Comparison of ENCODE assay signal across 1 cellular context in the genomic region with DNA sequence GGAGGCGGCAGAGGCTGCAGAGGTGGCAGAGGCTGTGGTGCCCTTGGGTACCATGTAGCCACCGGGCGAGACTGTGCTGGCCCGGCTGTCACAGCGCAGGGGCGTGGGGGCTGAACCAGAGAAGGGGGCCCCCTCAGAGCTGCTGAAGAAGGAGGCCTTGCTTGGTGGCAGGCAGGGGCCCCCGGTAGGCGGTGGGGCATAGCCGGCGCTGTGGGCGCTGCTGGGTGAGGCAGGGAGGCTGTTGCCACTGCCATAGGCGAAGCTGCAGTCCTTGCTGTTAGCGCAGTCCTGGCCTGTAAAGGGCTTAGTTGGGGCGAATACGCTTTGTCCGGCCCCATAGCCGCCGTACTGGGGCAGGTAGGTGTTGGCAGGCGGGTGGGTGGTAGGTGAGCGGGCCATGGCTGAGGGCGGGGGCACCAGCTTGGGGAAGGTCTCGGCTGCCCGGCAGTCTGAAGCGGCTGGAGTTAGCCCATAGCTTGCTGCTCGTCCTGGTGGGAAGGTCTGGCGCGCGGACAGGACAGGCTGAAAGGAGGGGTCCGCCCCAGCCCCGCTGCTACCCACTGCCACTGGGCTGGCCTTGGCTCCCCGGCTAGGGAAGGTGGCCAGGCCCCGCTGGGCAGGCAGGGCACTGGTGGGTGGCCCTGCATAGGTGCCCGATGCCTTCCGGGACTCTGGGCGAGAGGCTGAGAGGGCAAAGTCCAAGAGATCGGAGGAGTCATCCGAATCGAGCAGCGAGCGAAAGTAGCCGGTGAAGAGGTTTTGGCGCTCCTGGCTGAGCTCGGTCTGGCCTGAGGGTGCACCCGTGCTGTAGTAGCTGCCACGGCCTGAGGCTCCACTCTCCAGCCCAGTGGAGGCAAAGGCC.
A peak's percentile ranks its signal among the peaks of the same experiment; 100 is the strongest.
TF ChIP-seq lines count a peak whose summit lies in the region.

No MANE protein-coding gene starts in this region.

TF ChIP-seq in K562, 482 proteins besides CTCF, POLR2A, EP300 and RAD21:
- TF ChIP-seq RBM22 (IDR thresholded peaks at IDR 0.05; ENCODE audit: low read depth, low read length, poor library complexity, severe bottlenecking): peak; percentile 9
- peak; percentile 3; the same call in 1 of the 2 replicates for TF ChIP-seq POLR2G (IDR thresholded peaks at IDR 0.05; ENCODE audit: low read depth, low read length)
- TF ChIP-seq MTA3 (IDR thresholded peaks at IDR 0.05; ENCODE audit: borderline replicate concordance): no peak
- TF ChIP-seq GABPA (tag; conservative IDR thresholded peaks at IDR 0.05; ENCODE audit: low read depth): no peak
- TF ChIP-seq, protein P1, sequence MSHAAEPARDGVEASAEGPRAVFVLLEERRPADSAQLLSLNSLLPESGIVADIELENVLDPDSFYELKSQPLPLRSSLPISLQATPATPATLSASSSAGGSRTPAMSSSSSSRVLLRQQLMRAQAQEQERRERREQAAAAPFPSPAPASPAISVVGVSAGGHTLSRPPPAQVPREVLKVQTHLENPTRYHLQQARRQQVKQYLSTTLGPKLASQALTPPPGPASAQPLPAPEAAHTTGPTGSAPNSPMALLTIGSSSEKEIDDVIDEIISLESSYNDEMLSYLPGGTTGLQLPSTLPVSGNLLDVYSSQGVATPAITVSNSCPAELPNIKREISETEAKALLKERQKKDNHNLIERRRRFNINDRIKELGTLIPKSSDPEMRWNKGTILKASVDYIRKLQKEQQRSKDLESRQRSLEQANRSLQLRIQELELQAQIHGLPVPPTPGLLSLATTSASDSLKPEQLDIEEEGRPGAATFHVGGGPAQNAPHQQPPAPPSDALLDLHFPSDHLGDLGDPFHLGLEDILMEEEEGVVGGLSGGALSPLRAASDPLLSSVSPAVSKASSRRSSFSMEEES (CRISPR knock-in tag; IDR thresholded peaks at IDR 0.05): no peak
- TF ChIP-seq CREBBP (IDR thresholded peaks at IDR 0.05; ENCODE audit: low read depth, low read length): no peak
- TF ChIP-seq TGIF2 (CRISPR knock-in tag; IDR thresholded peaks at IDR 0.05): no peak
- TF ChIP-seq, protein P2, sequence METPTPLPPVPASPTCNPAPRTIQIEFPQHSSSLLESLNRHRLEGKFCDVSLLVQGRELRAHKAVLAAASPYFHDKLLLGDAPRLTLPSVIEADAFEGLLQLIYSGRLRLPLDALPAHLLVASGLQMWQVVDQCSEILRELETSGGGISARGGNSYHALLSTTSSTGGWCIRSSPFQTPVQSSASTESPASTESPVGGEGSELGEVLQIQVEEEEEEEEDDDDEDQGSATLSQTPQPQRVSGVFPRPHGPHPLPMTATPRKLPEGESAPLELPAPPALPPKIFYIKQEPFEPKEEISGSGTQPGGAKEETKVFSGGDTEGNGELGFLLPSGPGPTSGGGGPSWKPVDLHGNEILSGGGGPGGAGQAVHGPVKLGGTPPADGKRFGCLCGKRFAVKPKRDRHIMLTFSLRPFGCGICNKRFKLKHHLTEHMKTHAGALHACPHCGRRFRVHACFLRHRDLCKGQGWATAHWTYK (CRISPR knock-in tag; IDR thresholded peaks at IDR 0.05): no peak
- no peak for TF ChIP-seq CBFB (CRISPR knock-in tag; IDR thresholded peaks at IDR 0.05)
- TF ChIP-seq, protein P3, sequence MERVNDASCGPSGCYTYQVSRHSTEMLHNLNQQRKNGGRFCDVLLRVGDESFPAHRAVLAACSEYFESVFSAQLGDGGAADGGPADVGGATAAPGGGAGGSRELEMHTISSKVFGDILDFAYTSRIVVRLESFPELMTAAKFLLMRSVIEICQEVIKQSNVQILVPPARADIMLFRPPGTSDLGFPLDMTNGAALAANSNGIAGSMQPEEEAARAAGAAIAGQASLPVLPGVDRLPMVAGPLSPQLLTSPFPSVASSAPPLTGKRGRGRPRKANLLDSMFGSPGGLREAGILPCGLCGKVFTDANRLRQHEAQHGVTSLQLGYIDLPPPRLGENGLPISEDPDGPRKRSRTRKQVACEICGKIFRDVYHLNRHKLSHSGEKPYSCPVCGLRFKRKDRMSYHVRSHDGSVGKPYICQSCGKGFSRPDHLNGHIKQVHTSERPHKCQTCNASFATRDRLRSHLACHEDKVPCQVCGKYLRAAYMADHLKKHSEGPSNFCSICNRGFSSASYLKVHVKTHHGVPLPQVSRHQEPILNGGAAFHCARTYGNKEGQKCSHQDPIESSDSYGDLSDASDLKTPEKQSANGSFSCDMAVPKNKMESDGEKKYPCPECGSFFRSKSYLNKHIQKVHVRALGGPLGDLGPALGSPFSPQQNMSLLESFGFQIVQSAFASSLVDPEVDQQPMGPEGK (CRISPR knock-in tag; IDR thresholded peaks at IDR 0.05; ENCODE audit: borderline replicate concordance): no peak
- no peak for TF ChIP-seq SPI1 (IDR thresholded peaks at IDR 0.05; ENCODE audit: borderline replicate concordance, low read depth, low read length)
- no peak for TF ChIP-seq ZNF75A (CRISPR knock-in tag; IDR thresholded peaks at IDR 0.05)
- no peak for TF ChIP-seq ZNF324 (CRISPR knock-in tag; IDR thresholded peaks at IDR 0.05)
